Comparison of ENCODE assay signal across 1 cellular context in genomic region chr2:144481109-144481508, GRCh38.
TF ChIP-seq lines count a peak whose summit lies in the region.

No MANE protein-coding gene starts in this region.

TF ChIP-seq in IMR-90, 13 proteins besides CTCF, POLR2A, EP300 and RAD21:
- no peak for TF ChIP-seq MXI1 (IDR thresholded peaks at IDR 0.05; ENCODE audit: borderline replicate concordance, low read depth, low read length)
- no peak for TF ChIP-seq MAZ (IDR thresholded peaks at IDR 0.05; ENCODE audit: borderline replicate concordance, low read depth, low read length)
- no peak for TF ChIP-seq FOS (IDR thresholded peaks at IDR 0.05; ENCODE audit: low read depth, low read length)
- no peak for TF ChIP-seq USF2 (IDR thresholded peaks at IDR 0.05; ENCODE audit: low read depth, low read length)
- no peak for TF ChIP-seq ELK1 (IDR thresholded peaks at IDR 0.05; ENCODE audit: borderline replicate concordance, low read depth, low read length)
- TF ChIP-seq RFX5 (IDR thresholded peaks at IDR 0.05; ENCODE audit: low read depth, low read length): no peak
- TF ChIP-seq BHLHE40 (IDR thresholded peaks at IDR 0.05; ENCODE audit: low read depth, low read length): no peak
- no peak for TF ChIP-seq NFE2L2 (IDR thresholded peaks at IDR 0.05; ENCODE audit: low read depth, low read length)
